In the genomic region with DNA sequence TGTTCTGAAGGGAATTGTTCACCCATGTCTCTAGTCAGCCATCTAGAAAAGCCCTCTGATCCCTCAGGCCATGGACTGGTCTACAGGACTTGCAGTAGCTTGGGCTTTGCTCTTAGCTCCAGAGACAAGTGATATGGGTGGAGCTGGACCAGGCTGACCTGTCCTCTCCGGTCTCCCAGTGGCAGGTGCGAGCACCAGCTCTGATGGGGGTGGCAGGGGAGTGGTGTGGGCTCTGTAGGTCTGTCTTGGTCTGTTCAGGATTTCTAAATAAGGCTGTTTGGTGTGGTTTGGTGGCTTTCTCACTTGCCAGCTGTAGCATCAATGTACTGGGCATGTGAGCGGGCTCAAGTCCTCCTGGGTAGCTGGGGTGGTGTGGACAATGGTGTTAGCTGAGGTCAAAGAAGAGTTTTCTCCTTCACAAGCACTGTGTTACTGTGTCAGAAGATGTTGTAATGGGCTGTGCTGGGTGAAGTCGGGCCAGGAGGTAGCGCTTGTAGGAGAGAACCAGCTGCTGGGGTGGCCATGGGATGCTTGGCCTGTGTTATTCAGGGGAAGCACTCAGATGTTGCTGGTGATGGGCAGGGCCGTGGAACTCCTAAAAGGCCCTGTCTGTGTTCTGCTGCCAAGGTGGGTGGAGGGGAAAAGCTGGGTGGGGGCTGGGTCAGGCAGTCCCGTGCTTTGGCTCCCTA, we compare ENCODE assay signal across 1 cellular context.
TF ChIP-seq lines count a peak whose summit lies in the region.

No MANE protein-coding gene starts in this region.

TF ChIP-seq in K562, 482 proteins besides CTCF, POLR2A, EP300 and RAD21:
- TF ChIP-seq MAFF (IDR thresholded peaks at IDR 0.05; ENCODE audit: low read length) = no peak
- peak; percentile 24; the same call in 1 of the 2 replicates for TF ChIP-seq ZC3H4 (CRISPR knock-in tag; IDR thresholded peaks at IDR 0.05; ENCODE audit: borderline replicate concordance)
- TF ChIP-seq STAG1 (CRISPR knock-in tag; IDR thresholded peaks at IDR 0.05; ENCODE audit: borderline replicate concordance) = no peak
- no peak for TF ChIP-seq EHMT2 (IDR thresholded peaks at IDR 0.05)
- no peak for TF ChIP-seq THRAP3 (IDR thresholded peaks at IDR 0.05; ENCODE audit: borderline replicate concordance)
- no peak for TF ChIP-seq RBM17 (IDR thresholded peaks at IDR 0.05; ENCODE audit: borderline replicate concordance, low read depth, low read length)
- TF ChIP-seq, protein P1, sequence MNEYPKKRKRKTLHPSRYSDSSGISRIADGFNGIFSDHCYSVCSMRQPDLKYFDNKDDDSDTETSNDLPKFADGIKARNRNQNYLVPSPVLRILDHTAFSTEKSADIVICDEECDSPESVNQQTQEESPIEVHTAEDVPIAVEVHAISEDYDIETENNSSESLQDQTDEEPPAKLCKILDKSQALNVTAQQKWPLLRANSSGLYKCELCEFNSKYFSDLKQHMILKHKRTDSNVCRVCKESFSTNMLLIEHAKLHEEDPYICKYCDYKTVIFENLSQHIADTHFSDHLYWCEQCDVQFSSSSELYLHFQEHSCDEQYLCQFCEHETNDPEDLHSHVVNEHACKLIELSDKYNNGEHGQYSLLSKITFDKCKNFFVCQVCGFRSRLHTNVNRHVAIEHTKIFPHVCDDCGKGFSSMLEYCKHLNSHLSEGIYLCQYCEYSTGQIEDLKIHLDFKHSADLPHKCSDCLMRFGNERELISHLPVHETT (CRISPR knock-in tag; conservative IDR thresholded peaks at IDR 0.05 in 1 of 2, IDR thresholded peaks at IDR 0.05 in 1 of 2) = 0 out of 4 replicates have a peak, but pooled peaks of 1 of the 2 experiments have one; percentile 55
- TF ChIP-seq IRF2 (CRISPR knock-in tag; IDR thresholded peaks at IDR 0.05) = 0 out of 2 replicates have a peak, but pooled peaks have one; percentile 13
- TF ChIP-seq TBP (optimal IDR thresholded peaks at IDR 0.05; ENCODE audit: low read depth, low read length) = no peak
